28 cellular contexts compared by ENCODE assay signal in the genomic region with DNA sequence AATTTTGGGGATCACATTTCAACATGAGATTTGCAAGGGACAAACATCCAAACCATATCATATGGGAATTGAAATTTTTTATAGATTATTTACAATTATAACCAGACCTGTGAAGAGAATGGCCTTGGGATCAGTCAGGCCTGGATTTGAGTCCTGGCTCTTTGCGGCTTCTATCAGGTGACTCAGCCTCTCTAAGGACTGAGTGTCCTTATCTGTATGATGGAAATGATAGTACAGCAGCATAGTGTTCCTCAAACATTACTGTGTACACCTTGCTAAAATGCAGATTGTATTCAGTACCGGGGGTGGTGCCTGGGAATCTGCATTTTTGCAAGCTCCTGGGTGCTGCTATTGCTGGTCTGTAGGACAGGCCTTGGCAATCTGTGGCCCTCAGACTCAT.
"Had no signal": no experiment of that assay in that cellular context is flagged by ENCODE, and none has a peak within 500 bp of the region (broad histone marks: within the 10 kb centered on the region; RNA-seq: fewer than 3 reads in every experiment).

No MANE protein-coding gene starts in this region.

- H3K36me3 ChIP-seq: neural progenitor cell, ovary, right lobe of liver, sigmoid colon, spleen, suprapubic skin, tibial artery, transverse colon, upper lobe of right lung, uterus had no signal

- H3K4me3 ChIP-seq: neural progenitor cell, ovary, psoas muscle, right lobe of liver, sigmoid colon, smooth muscle cell, spleen, suprapubic skin, testis, tibial artery, transverse colon, upper lobe of right lung, uterus had no signal

- H3K9me3 ChIP-seq: ovary, psoas muscle, right lobe of liver, suprapubic skin, testis, transverse colon, upper lobe of right lung, uterus had no signal

- H3K4me1 ChIP-seq: neural progenitor cell, parathyroid adenoma, psoas muscle, right lobe of liver, sigmoid colon, testis, tibial artery, transverse colon, uterus had no signal

- H3K27ac ChIP-seq: neural progenitor cell, ovary, parathyroid adenoma, psoas muscle, right lobe of liver, sigmoid colon, spleen, suprapubic skin, testis, tibial artery, transverse colon, upper lobe of right lung, uterus had no signal

- H3K27me3 ChIP-seq: neural progenitor cell, ovary, right lobe of liver, sigmoid colon, spleen, suprapubic skin, testis, tibial artery, transverse colon, upper lobe of right lung, uterus had no signal

- ATAC-seq: natural killer cell; psoas muscle; right cardiac atrium; right lobe of liver; stimulated activated memory B cell treated with anti-CD40 and anti-IgM and Interleukin-4, amounts not matched to agents 10 μg/mL and 1 μg/mL and 100 μg/mL, for 72 hours; stimulated activated naive CD8-positive, alpha-beta T cell treated with anti-CD3 and anti-CD28 coated beads, Interleukin-15, amount 100 ng/mL, for 72 hours; stimulated activated naive CD8-positive, alpha-beta T cell treated with anti-CD3 and anti-CD28 coated beads, Interleukin-15, Interleukin-2, amounts not matched to agents 100 U/mL and 50 U/mL, for 24 hours; upper lobe of right lung had no signal

- DNase-seq: natural killer cell; occipital lobe; ovary; posterior cingulate gyrus; psoas muscle; right cardiac atrium; right lobe of liver; sigmoid colon; spleen; stimulated activated CD4-positive, alpha-beta T cell treated with anti-CD3 and anti-CD28 coated beads, Interleukin-12 subunit alpha, Interleukin-12 subunit beta, amount 100 ng/mL, for 4 hours; stimulated activated CD4-positive, alpha-beta T cell treated with anti-CD3 and anti-CD28 coated beads, Interleukin-1b, Interleukin-23, amount 100 ng/mL, for 48 hours; stimulated activated CD4-positive, alpha-beta T cell treated with anti-CD3 and anti-CD28 coated beads, Interleukin-4, amount 100 ng/mL, for 1 hour; stimulated activated CD4-positive, alpha-beta T cell treated with anti-CD3 and anti-CD28 coated beads, Interleukin-4, amount 100 ng/mL, for 4 hours; stimulated activated CD8-positive, alpha-beta memory T cell treated with anti-CD3 and anti-CD28 coated beads, Interleukin-4, amount 100 ng/mL, for 48 hours; stimulated activated naive CD4-positive, alpha-beta T cell; stimulated activated naive CD8-positive, alpha-beta T cell treated with anti-CD3 and anti-CD28 coated beads, Interleukin-15, amount 100 ng/mL, for 72 hours; stimulated activated naive CD8-positive, alpha-beta T cell treated with anti-CD3 and anti-CD28 coated beads, Interleukin-15, Interleukin-2, amounts not matched to agents 100 U/mL and 50 U/mL, for 24 hours; substantia nigra; testis; tibial artery; transverse colon; upper lobe of right lung; uterus had no signal
